Comparison of ENCODE assay signal across 1 cellular context in the genomic region with DNA sequence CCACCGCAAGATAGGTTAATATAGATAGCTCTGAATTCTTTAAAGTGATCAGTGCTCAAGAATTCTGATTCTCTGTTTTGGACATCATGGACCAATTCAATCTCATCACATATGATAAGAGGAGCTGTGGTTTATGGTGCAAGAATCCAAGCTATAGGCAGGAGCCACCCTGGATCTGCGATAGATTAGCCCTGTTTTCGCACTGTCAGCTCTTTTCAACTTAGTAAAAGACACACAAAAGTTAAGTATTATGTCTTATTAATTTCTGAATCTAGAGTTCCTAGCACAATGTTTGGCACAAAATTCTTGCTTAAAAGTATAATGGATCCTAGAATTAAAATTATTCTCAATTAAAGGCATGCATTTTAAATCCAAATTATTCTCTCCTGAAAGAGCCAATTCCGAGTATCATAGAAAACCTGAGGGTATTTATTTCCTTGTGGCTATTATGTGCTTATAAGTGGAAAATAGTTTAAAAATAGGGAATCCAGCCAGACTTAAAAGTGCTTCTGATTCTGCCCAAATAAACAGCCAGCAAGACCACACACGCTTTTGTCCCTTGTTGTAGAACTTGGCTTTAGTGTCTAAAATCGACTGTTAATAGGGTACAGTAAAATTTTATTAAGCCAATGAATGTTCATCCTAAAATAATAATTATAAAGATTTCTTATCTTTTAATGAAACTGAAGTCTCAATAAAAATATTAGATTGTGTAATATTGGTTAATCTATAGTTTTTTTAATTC.
TF ChIP-seq lines count a peak whose summit lies in the region.

No MANE protein-coding gene starts in this region.

TF ChIP-seq in K562, 482 proteins besides CTCF, POLR2A, EP300 and RAD21 (continued from another document):
- no peak for TF ChIP-seq MNT (conservative IDR thresholded peaks at IDR 0.05)
